ENCODE assay signal across 9 cellular contexts in genomic region chr2:84904151-84904550, GRCh38. TPM values are rescaled to one million over a fixed set of nuclear protein-coding genes. Genes with fewer than 3 reads are reported as not detected.
DNase-seq lines count a peak whose midpoint lies in the region; ATAC-seq and TF ChIP-seq lines count a peak whose summit lies in the region.
"Had no signal": no experiment of that assay in that cellular context is flagged by ENCODE, and none has a peak within 500 bp of the region (broad histone marks: within the 10 kb centered on the region; RNA-seq: fewer than 3 reads in every experiment).

No MANE protein-coding gene starts in this region.

- peaks cover 21% of the 10 kb centered on the region for H3K36me3 Mint-ChIP-seq in activated naive CD4-positive, alpha-beta T cell treated with anti-CD3 and anti-CD28 coated beads for 36 hours (ENCODE audit: low read depth)
- peaks cover 17 to 30% of the 10 kb centered on the region in 2 donors for H3K36me3 Mint-ChIP-seq in activated T-cell treated with anti-CD3 and anti-CD28 coated beads, Interleukin-2, amount 50 U/mL, for 72 hours (ENCODE audit: insufficient read depth in 2 of 2)

- CTCF ChIA-PET in activated naive CD4-positive, alpha-beta T cell treated with anti-CD3 and anti-CD28 coated beads for 36 hours (lab: Charles Lee) = interaction anchor here (1.2 to 5.1 kb wide), 3 partner anchors 10 to 22 kb away, joined by 4 to 43 read pairs (median 28); no protein-coding TSS in a partner anchor

- no peak for DNase-seq in activated naive CD4-positive, alpha-beta T cell treated with anti-CD3 and anti-CD28 coated beads for 36 hours
- no peak for DNase-seq in activated naive CD4-positive, alpha-beta T cell (lab: John Stamatoyannopoulos, UW)
- DNase-seq in activated T-cell treated with anti-CD3 and anti-CD28 coated beads, Interleukin-2, amount 50 U/mL, for 72 hours = no peak
- DNase-seq in left lung (no peak), thoracic aorta (ENCODE audit: low spot score) (no peak), NCI-H510A (lab: John Stamatoyannopoulos, UW) (no peak), NCI-H226 (no peak)

- no peaks in the 10 kb centered on the region for H3K36me3 ChIP-seq in left lung
- H3K36me3 ChIP-seq in thoracic aorta = no peaks in the 10 kb centered on the region
- H3K36me3 ChIP-seq: pancreas had no signal

- H3K4me1 Mint-ChIP-seq in activated naive CD4-positive, alpha-beta T cell treated with anti-CD3 and anti-CD28 coated beads for 36 hours (ENCODE audit: low read depth) = peaks cover 46% of the 10 kb centered on the region
- peaks cover 78% of the 10 kb centered on the region for H3K4me1 Mint-ChIP-seq in activated T-cell treated with anti-CD3 and anti-CD28 coated beads, Interleukin-2, amount 50 U/mL, for 72 hours (ENCODE audit: low read depth)

- H3K4me3 ChIP-seq in left lung (peak overlapping the region; percentile 62 to 99), thoracic aorta (peak overlapping the region; percentile 97)

- H3K4me3 Mint-ChIP-seq in activated naive CD4-positive, alpha-beta T cell treated with anti-CD3 and anti-CD28 coated beads for 36 hours = peak overlapping the region; percentile 78
- H3K4me3 Mint-ChIP-seq in activated T-cell treated with anti-CD3 and anti-CD28 coated beads, Interleukin-2, amount 50 U/mL, for 72 hours = peak overlapping the region; percentile 90 to 91

- peak overlapping the region; percentile 97 to 98 for H3K27ac ChIP-seq in left lung
- H3K27ac ChIP-seq in thoracic aorta = no peak overlapping the region

- H3K27ac Mint-ChIP-seq in activated naive CD4-positive, alpha-beta T cell treated with anti-CD3 and anti-CD28 coated beads for 36 hours = no peak overlapping the region
- H3K27ac Mint-ChIP-seq in activated T-cell treated with anti-CD3 and anti-CD28 coated beads, Interleukin-2, amount 50 U/mL, for 72 hours = peak overlapping the region; percentile 27

- TF ChIP-seq CTCF in left lung (IDR thresholded peaks at IDR 0.05) = no peak
- no peak for TF ChIP-seq CTCF in thoracic aorta (IDR thresholded peaks at IDR 0.05)

- no peak for ATAC-seq in activated T-cell treated with anti-CD3 and anti-CD28 coated beads, Interleukin-2, amount 50 U/mL, for 72 hours (replicated peaks in 1 of 2)
- ATAC-seq in left lung (no peak), thoracic aorta (ENCODE audit: insufficient number of reproducible peaks, low FRiP score, low read depth) (no peak), GM21619 (IDR thresholded peaks at IDR 0.05; ENCODE audit: unreplicated experiment) (no peak)

- no peaks in the 10 kb centered on the region for H3K27me3 Mint-ChIP-seq in activated naive CD4-positive, alpha-beta T cell treated with anti-CD3 and anti-CD28 coated beads for 36 hours (ENCODE audit: low read depth)
- no peaks in the 10 kb centered on the region for H3K27me3 Mint-ChIP-seq in activated T-cell treated with anti-CD3 and anti-CD28 coated beads, Interleukin-2, amount 50 U/mL, for 72 hours (ENCODE audit: low read depth)

- H3K27me3 ChIP-seq in left lung = no peaks in the 10 kb centered on the region
- no peaks in the 10 kb centered on the region for H3K27me3 ChIP-seq in thoracic aorta (replicated peaks; ENCODE audit: insufficient read depth)
- H3K27me3 ChIP-seq: pancreas had no signal

- peaks cover 1% of the 10 kb centered on the region for H3K9me3 Mint-ChIP-seq in activated naive CD4-positive, alpha-beta T cell treated with anti-CD3 and anti-CD28 coated beads for 36 hours
- H3K9me3 Mint-ChIP-seq in activated T-cell treated with anti-CD3 and anti-CD28 coated beads, Interleukin-2, amount 50 U/mL, for 72 hours = peaks cover 3 to 4% of the 10 kb centered on the region in 2 donors

- intact Hi-C loops in activated naive CD4-positive, alpha-beta T cell treated with anti-CD3 and anti-CD28 coated beads for 36 hours (cut with micrococcal nuclease) = no loop called here
- intact Hi-C loops in left lung (cut with DNase I) = no loop called here

- H3K4me1 ChIP-seq in left lung (peaks cover 1 to 37% of the 10 kb centered on the region in 2 donors), thoracic aorta (ENCODE audit: control insufficient read depth in 1 of 2, low read depth in 2 of 2) (peaks cover 0 to 19% of the 10 kb centered on the region in 2 donors)

- H3K9me3 ChIP-seq in left lung (no peaks in the 10 kb centered on the region), thoracic aorta (no peaks in the 10 kb centered on the region)
- H3K9me3 ChIP-seq: pancreas had no signal

RNA-seq across cellular contexts. Expression of gene TMSB10, which starts 1.3 kb away (rescaled TPM):
- 1,000 to 10,000 TPM; 1,772 to 1,864 TPM for total RNA-seq in activated naive CD4-positive, alpha-beta T cell treated with anti-CD3 and anti-CD28 coated beads for 36 hours
- total RNA-seq in activated T-cell treated with anti-CD3 and anti-CD28 coated beads, Interleukin-2, amount 50 U/mL, for 72 hours = 1,000 to 10,000 TPM in 1 of 2 donors, 100 to 1,000 TPM in 1; 884 to 1,078 TPM
- total RNA-seq in left lung (1,000 to 10,000 TPM; 1,864 to 1,912 TPM), thoracic aorta (1,000 to 10,000 TPM; 1,865 to 2,172 TPM)

RNA-seq across cellular contexts. Expression of gene TRABD2A, which starts 23.3 kb away (rescaled TPM):
- 10 to 100 TPM; 40.4 to 41.7 TPM for total RNA-seq in activated naive CD4-positive, alpha-beta T cell treated with anti-CD3 and anti-CD28 coated beads for 36 hours
- 10 to 100 TPM; 35.1 to 39.4 TPM for total RNA-seq in activated T-cell treated with anti-CD3 and anti-CD28 coated beads, Interleukin-2, amount 50 U/mL, for 72 hours
- total RNA-seq in left lung (1 to 10 TPM; 3.0 to 6.3 TPM), thoracic aorta (1 to 10 TPM in 1 of 2 donors, under 1 TPM in 1; 0.54 to 1.8 TPM)

Comparison
In these comparisons a context has a peak if more than half of its experiments do, and no peak if none do; other contexts are left out.
1. H3K27ac ChIP-seq: peak in left lung (2 of 2); none in thoracic aorta (0 of 2).
2. RNA of gene TRABD2A, which starts 23.3 kb away (total RNA-seq): 40.4 to 41.7 TPM in activated naive CD4-positive, alpha-beta T cell treated with anti-CD3 and anti-CD28 coated beads for 36 hours and 35.1 to 39.4 TPM in activated T-cell treated with anti-CD3 and anti-CD28 coated beads, Interleukin-2, amount 50 U/mL, for 72 hours; 3.0 to 6.3 TPM in left lung and 0.54 to 1.8 TPM in thoracic aorta; every median in the first group is over 4 times any median in the second.